In the genomic region with DNA sequence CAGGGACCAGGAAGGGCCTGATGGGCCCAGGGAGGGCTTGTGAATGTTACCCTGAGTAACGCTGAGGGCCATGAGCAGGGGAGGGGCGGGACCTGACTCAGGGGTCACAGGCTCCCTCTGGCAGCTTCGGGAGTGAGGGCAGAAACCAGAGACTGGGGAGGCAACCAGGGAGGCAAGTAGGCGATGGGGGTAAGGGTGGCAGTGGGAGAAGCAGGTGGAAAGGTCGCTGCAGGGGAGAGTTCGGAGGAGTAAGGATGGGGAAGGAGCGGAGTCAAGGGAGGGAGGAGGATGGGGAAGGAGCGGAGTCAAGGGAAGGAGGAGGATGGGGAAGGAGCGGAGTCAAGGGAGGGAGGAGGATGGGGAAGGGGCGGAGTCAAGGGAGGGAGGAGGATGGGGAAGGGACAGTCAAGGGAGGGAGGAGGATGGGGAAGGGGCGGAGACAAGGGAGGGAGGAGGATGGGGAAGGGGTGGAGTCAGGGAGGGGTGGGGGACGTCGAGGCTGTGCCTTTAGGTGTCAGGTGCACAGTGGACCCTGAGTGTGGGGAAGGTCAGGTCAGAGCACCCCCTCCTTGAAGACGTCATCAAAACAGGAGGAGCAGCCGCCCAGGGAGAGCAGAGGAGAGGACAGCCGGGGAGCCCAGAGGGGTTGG, we compare ENCODE assay signal across 1 cellular context.
TF ChIP-seq lines count a peak whose summit lies in the region.

No MANE protein-coding gene starts in this region.

TF ChIP-seq in K562, 482 proteins besides CTCF, POLR2A, EP300 and RAD21:
- peak; percentile 97 for TF ChIP-seq ZNF263 (CRISPR knock-in tag; IDR thresholded peaks at IDR 0.05; ENCODE audit: borderline replicate concordance)
- TF ChIP-seq ZNF444 (CRISPR knock-in tag; IDR thresholded peaks at IDR 0.05): no peak
- no peak for TF ChIP-seq HSF4 (CRISPR knock-in tag; IDR thresholded peaks at IDR 0.05; ENCODE audit: borderline replicate concordance)
- no peak for TF ChIP-seq TAF9B (IDR thresholded peaks at IDR 0.05; ENCODE audit: partially characterized antibody)
- no peak for TF ChIP-seq NCOA4 (IDR thresholded peaks at IDR 0.05; ENCODE audit: partially characterized antibody)
- no peak for TF ChIP-seq ZNF589 (CRISPR knock-in tag; IDR thresholded peaks at IDR 0.05; ENCODE audit: low read depth)
- no peak for TF ChIP-seq LARP7 (IDR thresholded peaks at IDR 0.05)
- TF ChIP-seq, protein P1, sequence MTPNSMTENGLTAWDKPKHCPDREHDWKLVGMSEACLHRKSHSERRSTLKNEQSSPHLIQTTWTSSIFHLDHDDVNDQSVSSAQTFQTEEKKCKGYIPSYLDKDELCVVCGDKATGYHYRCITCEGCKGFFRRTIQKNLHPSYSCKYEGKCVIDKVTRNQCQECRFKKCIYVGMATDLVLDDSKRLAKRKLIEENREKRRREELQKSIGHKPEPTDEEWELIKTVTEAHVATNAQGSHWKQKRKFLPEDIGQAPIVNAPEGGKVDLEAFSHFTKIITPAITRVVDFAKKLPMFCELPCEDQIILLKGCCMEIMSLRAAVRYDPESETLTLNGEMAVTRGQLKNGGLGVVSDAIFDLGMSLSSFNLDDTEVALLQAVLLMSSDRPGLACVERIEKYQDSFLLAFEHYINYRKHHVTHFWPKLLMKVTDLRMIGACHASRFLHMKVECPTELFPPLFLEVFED (CRISPR knock-in tag; conservative IDR thresholded peaks at IDR 0.05): peak; percentile 24; the same call in 1 of the 2 replicates
- TF ChIP-seq HOXB6 (CRISPR knock-in tag; IDR thresholded peaks at IDR 0.05; ENCODE audit: borderline replicate concordance): no peak
- TF ChIP-seq RCOR1 (IDR thresholded peaks at IDR 0.05; ENCODE audit: borderline replicate concordance in 1 of 2, low read depth in 2 of 2, low read length in 2 of 2): peak in 1 of 2 experiments; percentile 52; a peak in 1 of 4 replicates
- TF ChIP-seq, protein P2, sequence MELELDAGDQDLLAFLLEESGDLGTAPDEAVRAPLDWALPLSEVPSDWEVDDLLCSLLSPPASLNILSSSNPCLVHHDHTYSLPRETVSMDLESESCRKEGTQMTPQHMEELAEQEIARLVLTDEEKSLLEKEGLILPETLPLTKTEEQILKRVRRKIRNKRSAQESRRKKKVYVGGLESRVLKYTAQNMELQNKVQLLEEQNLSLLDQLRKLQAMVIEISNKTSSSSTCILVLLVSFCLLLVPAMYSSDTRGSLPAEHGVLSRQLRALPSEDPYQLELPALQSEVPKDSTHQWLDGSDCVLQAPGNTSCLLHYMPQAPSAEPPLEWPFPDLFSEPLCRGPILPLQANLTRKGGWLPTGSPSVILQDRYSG (tag; conservative IDR thresholded peaks at IDR 0.05; ENCODE audit: low read depth): no peak
- TF ChIP-seq KAT8 (IDR thresholded peaks at IDR 0.05; ENCODE audit: low read depth): no peak
- TF ChIP-seq ZNF717 (CRISPR knock-in tag; IDR thresholded peaks at IDR 0.05): 0 out of 2 replicates have a peak, but pooled peaks have one; percentile 32
- TF ChIP-seq POLR2G (IDR thresholded peaks at IDR 0.05; ENCODE audit: low read depth, low read length): peak; percentile 4; the same call in 1 of the 2 replicates
- no peak for TF ChIP-seq SLC30A9 (CRISPR knock-in tag; IDR thresholded peaks at IDR 0.05)
- no peak for TF ChIP-seq ZC3H8 (IDR thresholded peaks at IDR 0.05)
- TF ChIP-seq, protein P3, sequence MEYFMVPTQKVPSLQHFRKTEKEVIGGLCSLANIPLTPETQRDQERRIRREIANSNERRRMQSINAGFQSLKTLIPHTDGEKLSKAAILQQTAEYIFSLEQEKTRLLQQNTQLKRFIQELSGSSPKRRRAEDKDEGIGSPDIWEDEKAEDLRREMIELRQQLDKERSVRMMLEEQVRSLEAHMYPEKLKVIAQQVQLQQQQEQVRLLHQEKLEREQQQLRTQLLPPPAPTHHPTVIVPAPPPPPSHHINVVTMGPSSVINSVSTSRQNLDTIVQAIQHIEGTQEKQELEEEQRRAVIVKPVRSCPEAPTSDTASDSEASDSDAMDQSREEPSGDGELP (CRISPR knock-in tag; IDR thresholded peaks at IDR 0.05; ENCODE audit: borderline replicate concordance): no peak
- TF ChIP-seq BHLHE40 (IDR thresholded peaks at IDR 0.05; ENCODE audit: low read length): no peak
- no peak for TF ChIP-seq ZNF830 (CRISPR knock-in tag; IDR thresholded peaks at IDR 0.05)
- TF ChIP-seq, protein P4, sequence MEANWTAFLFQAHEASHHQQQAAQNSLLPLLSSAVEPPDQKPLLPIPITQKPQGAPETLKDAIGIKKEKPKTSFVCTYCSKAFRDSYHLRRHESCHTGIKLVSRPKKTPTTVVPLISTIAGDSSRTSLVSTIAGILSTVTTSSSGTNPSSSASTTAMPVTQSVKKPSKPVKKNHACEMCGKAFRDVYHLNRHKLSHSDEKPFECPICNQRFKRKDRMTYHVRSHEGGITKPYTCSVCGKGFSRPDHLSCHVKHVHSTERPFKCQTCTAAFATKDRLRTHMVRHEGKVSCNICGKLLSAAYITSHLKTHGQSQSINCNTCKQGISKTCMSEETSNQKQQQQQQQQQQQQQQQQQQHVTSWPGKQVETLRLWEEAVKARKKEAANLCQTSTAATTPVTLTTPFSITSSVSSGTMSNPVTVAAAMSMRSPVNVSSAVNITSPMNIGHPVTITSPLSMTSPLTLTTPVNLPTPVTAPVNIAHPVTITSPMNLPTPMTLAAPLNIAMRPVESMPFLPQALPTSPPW (CRISPR knock-in tag; IDR thresholded peaks at IDR 0.05): peak; percentile 53; the same call in 1 of the 2 replicates
- no peak for TF ChIP-seq NBN (IDR thresholded peaks at IDR 0.05; ENCODE audit: low read depth)
- no peak for TF ChIP-seq RBM17 (IDR thresholded peaks at IDR 0.05; ENCODE audit: borderline replicate concordance, low read depth, low read length)
- TF ChIP-seq SUPT5H (IDR thresholded peaks at IDR 0.05): peak; percentile 61; the same call in 1 of the 2 replicates
- TF ChIP-seq HNRNPH1 (optimal IDR thresholded peaks at IDR 0.05; ENCODE audit: low read depth, low read length): no peak
- no peak for TF ChIP-seq ZNF253 (CRISPR knock-in tag; conservative IDR thresholded peaks at IDR 0.05)
- peak; percentile 34; the same call in 1 of the 2 replicates for TF ChIP-seq SP1 (CRISPR knock-in tag; IDR thresholded peaks at IDR 0.05)
- no peak for TF ChIP-seq POLR2AphosphoS2 (IDR thresholded peaks at IDR 0.05; ENCODE audit: low read length)
- TF ChIP-seq ZNF146 (CRISPR knock-in tag; IDR thresholded peaks at IDR 0.05; ENCODE audit: unreplicated experiment): no peak
- TF ChIP-seq CHD2 (IDR thresholded peaks at IDR 0.05; ENCODE audit: low read depth, low read length): no peak
- no peak for TF ChIP-seq ARHGAP35 (IDR thresholded peaks at IDR 0.05; ENCODE audit: partially characterized antibody)
